Comparison of ENCODE assay signal across 29 cellular contexts in the genomic region with DNA sequence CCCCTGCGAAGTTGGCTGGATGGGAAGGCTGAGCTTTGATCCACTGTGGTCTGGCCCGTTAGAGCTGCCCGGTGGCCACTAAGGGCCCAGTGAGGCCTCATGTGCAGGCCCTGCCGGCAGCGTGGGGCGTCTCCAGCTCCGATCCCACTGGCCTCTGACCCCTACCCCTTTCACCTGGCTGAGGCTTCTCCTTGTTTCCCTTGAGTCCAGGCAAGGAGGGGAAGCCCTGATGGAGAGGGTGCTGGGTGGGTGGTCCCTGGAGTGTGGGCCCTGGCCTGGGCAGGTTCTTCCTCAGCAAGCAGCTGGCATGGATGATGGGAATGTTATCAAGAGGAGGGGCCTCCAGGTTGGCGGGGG.
DNase-seq lines count a peak whose midpoint lies in the region; ATAC-seq, FAIRE-seq and TF ChIP-seq lines count a peak whose summit lies in the region.
"Had no signal": no experiment of that assay in that cellular context is flagged by ENCODE, and none has a peak within 500 bp of the region (broad histone marks: within the 10 kb centered on the region; RNA-seq: fewer than 3 reads in every experiment).

No MANE protein-coding gene starts in this region.

- no peak for TF ChIP-seq EP300 in suprapubic skin (IDR thresholded peaks at IDR 0.05)

- no peak for ATAC-seq in left lobe of liver
- ATAC-seq in activated T-helper 17 cell treated with anti-CD3 and anti-CD28 coated beads, Interleukin-2, amount 50 U/mL, for 72 hours (replicated peaks), result no peak
- ATAC-seq: effector memory CD8-positive, alpha-beta T cell; HCT116; lower lobe of right lung had no signal

- CTCF ChIA-PET in activated naive CD4-positive, alpha-beta T cell treated with anti-CD3 and anti-CD28 coated beads for 36 hours (lab: Charles Lee), result interaction anchor here (1.9 to 4.1 kb wide), 2 partner anchors 68 to 97 kb away, joined by 7 to 93 read pairs; no protein-coding TSS in a partner anchor

- peaks cover 28% of the 10 kb centered on the region for H3K36me3 Mint-ChIP-seq in activated naive CD4-positive, alpha-beta T cell treated with anti-CD3 and anti-CD28 coated beads for 36 hours (ENCODE audit: low read depth)
- peaks cover 4% of the 10 kb centered on the region for H3K36me3 Mint-ChIP-seq in glutamatergic neuron (ENCODE audit: unreplicated experiment)
- peaks cover 93% of the 10 kb centered on the region for H3K36me3 Mint-ChIP-seq in activated T-helper 17 cell treated with anti-CD3 and anti-CD28 coated beads, Interleukin-2, amount 50 U/mL, for 72 hours (ENCODE audit: low read depth)

- H3K4me1 Mint-ChIP-seq in activated naive CD4-positive, alpha-beta T cell treated with anti-CD3 and anti-CD28 coated beads for 36 hours (ENCODE audit: low read depth), result peaks cover 6% of the 10 kb centered on the region
- peaks cover 4% of the 10 kb centered on the region for H3K4me1 Mint-ChIP-seq in glutamatergic neuron (ENCODE audit: low read depth, unreplicated experiment)
- peaks cover 5% of the 10 kb centered on the region for H3K4me1 Mint-ChIP-seq in activated T-helper 17 cell treated with anti-CD3 and anti-CD28 coated beads, Interleukin-2, amount 50 U/mL, for 72 hours

- H3K9me3 ChIP-seq in suprapubic skin, result no peaks in the 10 kb centered on the region
- H3K9me3 ChIP-seq: BE2C, Caco-2, esophagus muscularis mucosa, lower lobe of right lung had no signal

- FAIRE-seq in GM12892 (lab: Jason Lieb, UNC), result no peak
- FAIRE-seq: frontal cortex, keratinocyte, RCC 7860, urothelium cell line had no signal

- H3K27ac ChIP-seq in suprapubic skin, result no peak overlapping the region
- H3K27ac ChIP-seq: esophagus muscularis mucosa, lower lobe of right lung had no signal

- WGBS in suprapubic skin, result 100% methylated on average over 4 of the region's 8 CpGs

- DNase-seq in activated naive CD4-positive, alpha-beta T cell treated with anti-CD3 and anti-CD28 coated beads for 36 hours, result peak; percentile 3
- DNase-seq in activated naive CD4-positive, alpha-beta T cell (lab: John Stamatoyannopoulos, UW), result no peak
- DNase-seq in GM12892 (ENCODE audit: insufficient read length) (no peak), left lobe of liver (ENCODE audit: low spot score) (peak; percentile 42), suprapubic skin (ENCODE audit: low spot score in 2 of 2) (peak; percentile 46 to 63), NOMO-1 treated with dmso at 0.1 percent for 144 hours (lab: John Stamatoyannopoulos, UW; ENCODE audit: unreplicated experiment) (no peak), glutamatergic neuron (no peak)
- DNase-seq: activated CD4-positive, alpha-beta T cell treated with anti-CD3 and anti-CD28 coated beads for 4 hours; BE2C; DMS79 treated with DMSO at 0.1 percent for 48 hours; effector memory CD8-positive, alpha-beta T cell; Kasumi-1; lower lobe of right lung; MV-4-11; NCI-H2171 treated with DMSO at 0.1 percent for 48 hours; NCI-H524 treated with DMSO at 0.1 percent for 48 hours; T-helper 2 cell had no signal

- peaks cover 58% of the 10 kb centered on the region for H3K36me3 ChIP-seq in suprapubic skin

- TF ChIP-seq POLR2A in GM12892 (IDR thresholded peaks at IDR 0.05; ENCODE audit: low read depth, low read length), result peak; percentile 52; the same call in 1 of the 2 replicates
- no peak for TF ChIP-seq POLR2A in suprapubic skin (IDR thresholded peaks at IDR 0.05)

- H3K4me3 Mint-ChIP-seq in activated naive CD4-positive, alpha-beta T cell treated with anti-CD3 and anti-CD28 coated beads for 36 hours, result no peak overlapping the region
- no peak overlapping the region for H3K4me3 Mint-ChIP-seq in glutamatergic neuron (ENCODE audit: unreplicated experiment)
- H3K4me3 Mint-ChIP-seq in activated T-helper 17 cell treated with anti-CD3 and anti-CD28 coated beads, Interleukin-2, amount 50 U/mL, for 72 hours, result no peak overlapping the region
- H3K4me3 Mint-ChIP-seq: activated T-helper 1 cell treated with anti-CD3 and anti-CD28 coated beads, Interleukin-12 subunit alpha, Interleukin-12 subunit beta, Interleukin-2, Interleukin-4 antibody, amounts not matched to agents 30 ng/mL and 10 ng/mL and 1 ng/mL, durations not matched to agents 14 hours and 24 hours and 36 hours; brain; effector memory CD8-positive, alpha-beta T cell; neural crest cell had no signal

- H3K4me1 ChIP-seq in suprapubic skin, result peaks cover 5% of the 10 kb centered on the region
- H3K4me1 ChIP-seq: BE2C, Caco-2 had no signal

- H3K27ac Mint-ChIP-seq in activated naive CD4-positive, alpha-beta T cell treated with anti-CD3 and anti-CD28 coated beads for 36 hours, result no peak overlapping the region
- H3K27ac Mint-ChIP-seq in glutamatergic neuron (ENCODE audit: unreplicated experiment), result no peak overlapping the region
- no peak overlapping the region for H3K27ac Mint-ChIP-seq in activated T-helper 17 cell treated with anti-CD3 and anti-CD28 coated beads, Interleukin-2, amount 50 U/mL, for 72 hours
- H3K27ac Mint-ChIP-seq: activated T-helper 1 cell treated with anti-CD3 and anti-CD28 coated beads, Interleukin-12 subunit alpha, Interleukin-12 subunit beta, Interleukin-2, Interleukin-4 antibody, amounts not matched to agents 30 ng/mL and 10 ng/mL and 1 ng/mL, durations not matched to agents 14 hours and 24 hours and 36 hours; brain; effector memory CD8-positive, alpha-beta T cell; progenitor cell of endocrine pancreas had no signal

- intact Hi-C loops in activated naive CD4-positive, alpha-beta T cell treated with anti-CD3 and anti-CD28 coated beads for 36 hours (cut with micrococcal nuclease), result no loop called here

- H3K9me3 Mint-ChIP-seq in activated naive CD4-positive, alpha-beta T cell treated with anti-CD3 and anti-CD28 coated beads for 36 hours, result no peaks in the 10 kb centered on the region
- H3K9me3 Mint-ChIP-seq in glutamatergic neuron (ENCODE audit: unreplicated experiment), result peaks cover 12% of the 10 kb centered on the region
- H3K9me3 Mint-ChIP-seq in activated T-helper 17 cell treated with anti-CD3 and anti-CD28 coated beads, Interleukin-2, amount 50 U/mL, for 72 hours, result no peaks in the 10 kb centered on the region
- H3K9me3 Mint-ChIP-seq: activated T-helper 1 cell treated with anti-CD3 and anti-CD28 coated beads, Interleukin-12 subunit alpha, Interleukin-12 subunit beta, Interleukin-2, Interleukin-4 antibody, amounts not matched to agents 30 ng/mL and 10 ng/mL and 1 ng/mL, durations not matched to agents 14 hours and 24 hours and 36 hours; brain; effector memory CD8-positive, alpha-beta T cell; neural crest cell had no signal

- H3K27me3 ChIP-seq in suprapubic skin, result no peaks in the 10 kb centered on the region
- H3K27me3 ChIP-seq: BE2C, esophagus muscularis mucosa had no signal

- no peak for TF ChIP-seq CTCF in suprapubic skin (IDR thresholded peaks at IDR 0.05)
- no peak for TF ChIP-seq CTCF in glutamatergic neuron (IDR thresholded peaks at IDR 0.05; ENCODE audit: partially characterized antibody, unreplicated experiment)

- H3K4me3 ChIP-seq in suprapubic skin, result no peak overlapping the region
- H3K4me3 ChIP-seq: esophagus muscularis mucosa, lower lobe of right lung had no signal

- H3K27me3 Mint-ChIP-seq in activated naive CD4-positive, alpha-beta T cell treated with anti-CD3 and anti-CD28 coated beads for 36 hours (ENCODE audit: low read depth), result no peaks in the 10 kb centered on the region
- H3K27me3 Mint-ChIP-seq in glutamatergic neuron (ENCODE audit: unreplicated experiment), result peaks cover 8% of the 10 kb centered on the region
- H3K27me3 Mint-ChIP-seq in activated T-helper 17 cell treated with anti-CD3 and anti-CD28 coated beads, Interleukin-2, amount 50 U/mL, for 72 hours, result no peaks in the 10 kb centered on the region
- H3K27me3 Mint-ChIP-seq: brain; effector memory CD8-positive, alpha-beta T cell; progenitor cell of endocrine pancreas had no signal

Comparison
In these comparisons a context has a peak if more than half of its experiments do, and no peak if none do; other contexts are left out.
1. DNase-seq: peak in activated naive CD4-positive, alpha-beta T cell treated with anti-CD3 and anti-CD28 coated beads for 36 hours (single experiment), left lobe of liver (single experiment) and suprapubic skin (2 of 2); none in activated naive CD4-positive, alpha-beta T cell (0 of 4), GM12892 (single experiment), NOMO-1 treated with dmso at 0.1 percent for 144 hours (single experiment) and glutamatergic neuron (single experiment).